In genomic region chrY:24363603-24364002, GRCh38 we compare ENCODE assay signal across 3 cellular contexts.
DNase-seq lines count a peak whose midpoint lies in the region; ATAC-seq, FAIRE-seq and TF ChIP-seq lines count a peak whose summit lies in the region.
"Not testable (repeated sequence)": the region's sequence is repeated elsewhere in the genome, so short reads cannot be mapped to it uniquely, and the experiment has no call there.

No MANE protein-coding gene starts in this region.

- not testable (repeated sequence) for H3K4me1 ChIP-seq in RWPE2 (ENCODE audit: insufficient read depth, poor library complexity, severe bottlenecking); foreskin keratinocyte

- FAIRE-seq in RCC 7860 (lab: Jason Lieb, UNC) = peak; percentile 93

- H3K27ac ChIP-seq in RWPE2 (ENCODE audit: poor library complexity, severe bottlenecking); foreskin keratinocyte: not testable (repeated sequence)

- not testable (repeated sequence) for H3K27me3 ChIP-seq in RWPE2 (ENCODE audit: insufficient read depth, poor library complexity, severe bottlenecking); foreskin keratinocyte

- H3K36me3 ChIP-seq in RWPE2 (ENCODE audit: low read depth) = not testable (repeated sequence)

- H3K9me3 ChIP-seq in RWPE2 (ENCODE audit: severe bottlenecking) = not testable (repeated sequence)

- H3K4me3 ChIP-seq in RWPE2 (ENCODE audit: severe bottlenecking) = not testable (repeated sequence)

- not testable (repeated sequence) for TF ChIP-seq CTCF in RWPE2 (IDR thresholded peaks at IDR 0.05; ENCODE audit: poor library complexity, severe bottlenecking); foreskin keratinocyte (conservative IDR thresholded peaks at IDR 0.05)

- peak; percentile 99 for ATAC-seq in RWPE2 (ENCODE audit: low read depth)
- peak; percentile 85 for ATAC-seq in foreskin keratinocyte

- not testable (repeated sequence) for DNase-seq in RCC 7860 (ENCODE audit: low spot score); RWPE2 (ENCODE audit: low spot score); foreskin keratinocyte
